ENCODE assay signal across 8 cellular contexts in the genomic region with DNA sequence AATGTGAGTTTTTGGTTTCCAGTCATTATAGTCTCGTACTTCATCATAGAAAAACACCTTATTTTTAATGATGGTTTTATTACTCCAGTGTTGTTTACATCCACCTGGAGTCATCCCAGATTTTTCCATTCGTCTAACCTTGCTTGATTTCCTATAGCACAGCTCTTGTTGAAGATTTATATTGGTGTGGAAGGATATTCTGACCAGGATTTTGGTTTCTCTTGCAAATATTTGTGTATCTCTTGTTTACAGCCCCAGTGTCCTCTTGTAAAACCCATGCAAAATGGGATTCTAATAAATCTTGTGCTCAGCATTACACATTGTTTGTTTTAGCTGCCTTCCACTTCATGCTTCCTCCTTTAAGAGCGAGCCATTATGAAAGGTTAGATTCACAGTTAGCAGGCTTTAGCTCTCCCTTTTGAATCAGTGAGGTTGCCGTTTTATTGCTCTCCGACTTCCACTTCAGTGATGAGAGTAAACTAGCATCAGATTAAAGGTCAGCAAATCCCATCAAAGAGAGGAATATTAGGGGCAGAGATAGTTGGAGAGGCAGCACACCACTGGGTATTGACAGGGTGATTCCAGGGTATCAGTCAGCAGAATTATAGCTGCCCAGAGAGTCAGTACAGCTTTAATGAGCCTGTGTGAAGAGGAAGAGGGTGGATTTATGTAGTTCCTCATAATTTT.
A peak's percentile ranks its signal among the peaks of the same experiment; 100 is the strongest.
DNase-seq lines count a peak whose midpoint lies in the region; TF ChIP-seq lines count a peak whose summit lies in the region.

No MANE protein-coding gene starts in this region.

- intact Hi-C loops in esophagus squamous epithelium (cut with DNase I) = no loop called here

- no peak overlapping the region for H3K27ac ChIP-seq in esophagus squamous epithelium

- H3K9me3 ChIP-seq in esophagus squamous epithelium = no peaks in the 10 kb centered on the region

- H3K36me3 ChIP-seq in esophagus squamous epithelium = no peaks in the 10 kb centered on the region

- H3K4me3 ChIP-seq in esophagus squamous epithelium = no peak overlapping the region

- no peaks in the 10 kb centered on the region for H3K4me1 ChIP-seq in esophagus squamous epithelium

- WGBS in esophagus squamous epithelium, 2 donors = 81% methylated on average over 5 of the region's 5 CpGs

- TF ChIP-seq CTCF in esophagus squamous epithelium (IDR thresholded peaks at IDR 0.05) = no peak

- TF ChIP-seq POLR2A in esophagus squamous epithelium (IDR thresholded peaks at IDR 0.05) = no peak

- DNase-seq in DMS153 treated with DMSO at 0.1 percent for 48 hours (lab: John Stamatoyannopoulos, UW; ENCODE audit: unreplicated experiment) (peak; percentile 97), MV-4-11 (lab: John Stamatoyannopoulos, UW) (peak; percentile 71), SHP77 (lab: John Stamatoyannopoulos, UW) (peak; percentile 93 to 97), midbrain (lab: John Stamatoyannopoulos, UW) (peak; percentile 16), esophagus squamous epithelium (lab: John Stamatoyannopoulos, UW) (no peak), A172 (ENCODE audit: low spot score) (no peak), HuH-7.5 (ENCODE audit: low spot score) (no peak)
- no peak for DNase-seq in activated CD8-positive, alpha-beta memory T cell treated with anti-CD3 and anti-CD28 coated beads, Interleukin-2, amount 50 U/mL, for 4 hours

- no peaks in the 10 kb centered on the region for H3K27me3 ChIP-seq in esophagus squamous epithelium

Comparison
In these comparisons a context has a peak if more than half of its experiments do, and no peak if none do; other contexts are left out.
1. DNase-seq: peak in DMS153 treated with DMSO at 0.1 percent for 48 hours (single experiment), MV-4-11 (single experiment), SHP77 (2 of 2) and midbrain (single experiment); none in esophagus squamous epithelium (single experiment), activated CD8-positive, alpha-beta memory T cell treated with anti-CD3 and anti-CD28 coated beads, Interleukin-2, amount 50 U/mL, for 4 hours (single experiment), A172 (single experiment) and HuH-7.5 (single experiment).